Comparison of ENCODE assay signal across 27 cellular contexts in the genomic region with DNA sequence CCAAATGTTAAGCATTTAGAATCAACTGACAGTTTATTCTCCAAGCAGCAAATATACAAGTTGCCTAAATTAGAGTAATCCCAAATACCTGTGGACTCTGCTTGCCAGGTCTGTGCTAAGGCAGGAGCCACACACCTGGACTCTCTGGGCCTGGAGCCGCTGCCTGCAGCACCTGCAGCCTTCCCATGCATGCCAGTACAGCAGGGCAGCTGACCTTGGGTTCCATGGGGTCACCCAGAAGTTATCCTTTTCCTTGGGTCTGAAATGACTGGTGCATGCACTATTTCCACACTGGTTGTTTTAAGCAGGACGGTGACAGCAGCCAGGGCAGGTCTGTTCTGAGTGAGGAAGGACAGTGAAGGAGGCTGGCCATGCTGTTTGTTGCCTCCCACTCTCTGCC.
"Had no signal": no experiment of that assay in that cellular context is flagged by ENCODE, and none has a peak within 500 bp of the region (broad histone marks: within the 10 kb centered on the region; RNA-seq: fewer than 3 reads in every experiment).

No MANE protein-coding gene starts in this region.

- H3K4me1 ChIP-seq: colonic mucosa had no signal

- DNase-seq: activated CD4-positive, alpha-beta memory T cell treated with anti-CD3 and anti-CD28 coated beads for 36 hours; activated CD4-positive, alpha-beta T cell treated with anti-CD3 and anti-CD28 coated beads for 48 hours; activated CD8-positive, alpha-beta memory T cell treated with anti-CD3 and anti-CD28 coated beads, Interleukin-2, amount 10 ng/mL, durations not matched to agents 7 days and 5 days; activated CD8-positive, alpha-beta memory T cell treated with anti-CD3 and anti-CD28 coated beads, Interleukin-2, amount 50 U/mL, for 4 hours; activated CD8-positive, alpha-beta T cell treated with anti-CD3 and anti-CD28 coated beads, Interleukin-2, amount 10 ng/mL, durations not matched to agents 7 days and 5 days; activated gamma-delta T cell treated with Interleukin-2 at 50 U/mL for 16 hours; activated naive CD4-positive, alpha-beta T cell treated with anti-CD3 and anti-CD28 coated beads, Interleukin-2, amount 50 U/mL, for 16 hours; activated naive CD4-positive, alpha-beta T cell treated with Interleukin-2 at 50 U/mL for 16 hours; activated T-cell treated with anti-CD3 and anti-CD28 coated beads, Interleukin-2, amount 50 U/mL, for 1 hour; activated T-cell treated with anti-CD3 and anti-CD28 coated beads, Interleukin-2, amount 50 U/mL, for 48 hours; amniotic stem cell; anterior cingulate cortex; central memory CD4-positive, alpha-beta T cell; cerebellar nuclear complex; colonic mucosa; effector CD8-positive, alpha-beta T cell; foreskin fibroblast; head of caudate nucleus; T-helper 1 cell; T-helper 17 cell; T1000 had no signal

- H3K4me3 ChIP-seq: colonic mucosa had no signal

- H3K27ac ChIP-seq: colonic mucosa, VCaP had no signal

- H3K36me3 ChIP-seq: colonic mucosa had no signal

- FAIRE-seq: astrocyte, frontal cortex had no signal

- ATAC-seq: activated CD4-positive, CD25-positive, alpha-beta regulatory T cell treated with anti-CD3 and anti-CD28 coated beads, Interleukin-2, amount 50 U/mL, for 24 hours; activated CD8-positive, alpha-beta memory T cell treated with anti-CD3 and anti-CD28 coated beads, Interleukin-2, amount 10 ng/mL, durations not matched to agents 7 days and 5 days; activated CD8-positive, alpha-beta T cell treated with anti-CD3 and anti-CD28 coated beads, Interleukin-2, amount 10 ng/mL, durations not matched to agents 7 days and 5 days; esophagus mucosa; T-helper 17 cell; WTC11 had no signal

- H3K9me3 ChIP-seq: colonic mucosa had no signal

- H3K27me3 ChIP-seq: colonic mucosa had no signal
